1 cellular context compared by ENCODE assay signal in the genomic region with DNA sequence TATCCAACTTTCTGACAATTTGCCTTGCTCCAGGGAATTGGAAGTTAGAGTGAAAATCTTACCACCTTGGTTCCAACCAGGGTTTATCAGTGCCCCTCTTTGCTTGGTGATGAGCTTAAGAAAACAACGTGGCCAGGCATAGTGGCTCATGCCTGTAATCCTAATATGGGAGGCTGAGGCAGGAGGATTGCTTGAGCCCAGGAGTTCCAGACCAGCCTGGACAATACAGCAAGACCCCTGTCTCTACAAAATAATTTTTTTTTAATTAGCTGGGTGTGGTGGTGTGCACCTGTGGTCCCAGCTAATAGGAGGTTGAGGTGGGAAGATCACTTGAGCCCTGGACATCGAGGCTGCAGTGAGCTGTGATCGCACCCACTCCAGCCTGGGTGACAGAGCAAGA.
TF ChIP-seq lines count a peak whose summit lies in the region.

No MANE protein-coding gene starts in this region.

TF ChIP-seq in K562, 482 proteins besides CTCF, POLR2A, EP300 and RAD21:
- no peak for TF ChIP-seq PBX2 (CRISPR knock-in tag; IDR thresholded peaks at IDR 0.05; ENCODE audit: low read depth)
- TF ChIP-seq PBX2 (tag; conservative IDR thresholded peaks at IDR 0.05; ENCODE audit: low read depth) = no peak
- peak; percentile 80 for TF ChIP-seq ZNF121 (CRISPR knock-in tag; conservative IDR thresholded peaks at IDR 0.05)
